8 cellular contexts compared by ENCODE assay signal in the genomic region with DNA sequence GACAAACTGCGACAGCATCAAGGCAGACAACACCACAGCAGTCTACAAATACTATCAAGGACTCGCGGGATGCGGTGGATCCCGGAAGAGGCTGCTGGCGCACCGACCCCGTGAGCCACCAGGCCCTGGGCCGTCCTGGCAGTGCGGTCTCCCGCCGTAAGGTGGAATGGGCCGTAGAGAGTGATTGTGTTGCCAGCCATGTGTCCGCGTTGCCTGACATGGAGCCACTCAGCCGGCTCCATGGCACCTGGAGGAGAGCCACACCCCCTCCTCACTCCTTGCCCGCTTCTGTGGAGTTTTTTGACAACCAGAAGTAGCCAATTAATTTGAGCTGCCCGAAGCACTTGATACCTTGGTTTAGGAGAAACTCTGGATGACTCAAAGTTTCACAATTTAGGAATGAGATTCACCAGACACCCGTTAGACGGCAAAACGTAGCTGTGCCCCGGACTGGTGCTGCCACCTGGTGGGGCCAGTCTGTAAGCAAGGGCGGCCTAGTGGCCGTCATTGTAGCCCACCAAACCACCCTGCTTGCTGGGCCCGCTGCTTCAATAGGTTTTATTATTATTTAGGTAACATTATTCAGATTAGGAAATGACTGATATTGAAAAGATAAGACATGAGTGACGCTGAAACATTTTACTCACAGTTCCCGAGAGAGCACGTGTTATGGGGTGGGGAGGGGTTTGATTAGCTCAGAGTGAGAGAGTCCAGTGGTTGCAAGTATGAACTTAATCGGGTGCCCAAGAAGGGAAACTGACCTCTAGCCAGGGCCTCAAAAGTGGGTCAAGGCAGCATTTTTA. TPM values are rescaled to one million over a fixed set of nuclear protein-coding genes. Genes with fewer than 3 reads are reported as not detected.
DNase-seq lines count a peak whose midpoint lies in the region; ATAC-seq and TF ChIP-seq lines count a peak whose summit lies in the region.

No MANE protein-coding gene starts in this region.

- no peak for TF ChIP-seq POLR2A in vagina (IDR thresholded peaks at IDR 0.05)

- no peaks in the 10 kb centered on the region for H3K9me3 Mint-ChIP-seq in activated naive CD4-positive, alpha-beta T cell treated with anti-CD3 and anti-CD28 coated beads, Interleukin-2, amount 50 U/mL, for 24 hours
- H3K9me3 Mint-ChIP-seq in glutamatergic neuron (ENCODE audit: unreplicated experiment) = peaks cover 12% of the 10 kb centered on the region

- POLR2A ChIA-PET in SK-N-SH (lab: Yijun Ruan, JAX) = interaction anchor here (0.5 to 1.2 kb wide), 3 partner anchors 150 to 153 kb away, joined by 3 to 5 read pairs (median 3); partner anchors contain the start of genes MZT2B and SMPD4

- peaks cover 5% of the 10 kb centered on the region for H3K4me1 Mint-ChIP-seq in activated naive CD4-positive, alpha-beta T cell treated with anti-CD3 and anti-CD28 coated beads, Interleukin-2, amount 50 U/mL, for 24 hours
- peaks cover 4% of the 10 kb centered on the region for H3K4me1 Mint-ChIP-seq in glutamatergic neuron (ENCODE audit: low read depth, unreplicated experiment)

- peaks cover 16% of the 10 kb centered on the region for H3K27me3 Mint-ChIP-seq in activated naive CD4-positive, alpha-beta T cell treated with anti-CD3 and anti-CD28 coated beads, Interleukin-2, amount 50 U/mL, for 24 hours
- H3K27me3 Mint-ChIP-seq in glutamatergic neuron (ENCODE audit: unreplicated experiment) = peaks cover 17% of the 10 kb centered on the region

- peak; percentile 82 for DNase-seq in ELR (ENCODE audit: low read depth)
- peak; percentile 29 for DNase-seq in Jurkat, Clone E6-1 (ENCODE audit: low read depth, low spot score)
- DNase-seq in SK-N-SH = peak; percentile 88
- DNase-seq in glutamatergic neuron = peak; percentile 90
- DNase-seq in psoas muscle = peak; percentile 78 to 83
- peak in 1 of 2 donors; percentile 89 for DNase-seq in vagina (ENCODE audit: extremely low spot score in 2 of 2)

- no peaks in the 10 kb centered on the region for H3K9me3 ChIP-seq in SK-N-SH
- no peaks in the 10 kb centered on the region for H3K9me3 ChIP-seq in psoas muscle
- H3K9me3 ChIP-seq in vagina = no peaks in the 10 kb centered on the region

- peaks cover 0 to 8% of the 10 kb centered on the region in 2 experiments; a peak in 1 of 4 replicates for H3K4me1 ChIP-seq in SK-N-SH (ENCODE audit: control insufficient read depth in 1 of 2, insufficient read depth in 2 of 2, low read depth in 1 of 2, low read length in 1 of 2)
- H3K4me1 ChIP-seq in psoas muscle = no peaks in the 10 kb centered on the region
- peaks cover 8% of the 10 kb centered on the region for H3K4me1 ChIP-seq in vagina

- 16% methylated on average over 13 of the region's 29 CpGs for WGBS in SK-N-SH (ENCODE audit: low lambda C conversion rate)
- 22 to 27% (median 24%) methylated on average over 29 of the region's 29 CpGs for WGBS in psoas muscle, 3 donors

- ATAC-seq in GM21576 (IDR thresholded peaks at IDR 0.05; ENCODE audit: unreplicated experiment) = peak; percentile 65
- peak; percentile 87 to 96 (median 88) for ATAC-seq in psoas muscle

- no peak for TF ChIP-seq EP300 in SK-N-SH (IDR thresholded peaks at IDR 0.05; ENCODE audit: borderline replicate concordance in 1 of 2, low read depth in 1 of 2, low read length in 1 of 2)

- no peak overlapping the region for H3K4me3 ChIP-seq in Jurkat, Clone E6-1 (ENCODE audit: low read length)
- no peak overlapping the region; a peak in 2 of 4 replicates for H3K4me3 ChIP-seq in SK-N-SH (ENCODE audit: low read depth in 2 of 2, low read length in 1 of 2)
- H3K4me3 ChIP-seq in psoas muscle = peak overlapping the region; percentile 15
- H3K4me3 ChIP-seq in vagina = peak overlapping the region in 1 of 2 donors; percentile 6

- TF ChIP-seq CTCF in SK-N-SH (IDR thresholded peaks at IDR 0.05) (peak; percentile 96), glutamatergic neuron (IDR thresholded peaks at IDR 0.05; ENCODE audit: partially characterized antibody, unreplicated experiment) (peak; percentile 89), psoas muscle (IDR thresholded peaks at IDR 0.05) (peak; percentile 88), vagina (IDR thresholded peaks at IDR 0.05) (peak; percentile 70 to 91 (median 87))

- H3K36me3 Mint-ChIP-seq in activated naive CD4-positive, alpha-beta T cell treated with anti-CD3 and anti-CD28 coated beads, Interleukin-2, amount 50 U/mL, for 24 hours = no peaks in the 10 kb centered on the region
- no peaks in the 10 kb centered on the region for H3K36me3 Mint-ChIP-seq in glutamatergic neuron (ENCODE audit: unreplicated experiment)

- H3K27ac Mint-ChIP-seq in activated naive CD4-positive, alpha-beta T cell treated with anti-CD3 and anti-CD28 coated beads, Interleukin-2, amount 50 U/mL, for 24 hours = no peak overlapping the region
- H3K27ac Mint-ChIP-seq in glutamatergic neuron (ENCODE audit: unreplicated experiment) = no peak overlapping the region

- no peaks in the 10 kb centered on the region for H3K79me2 ChIP-seq in SK-N-SH (ENCODE audit: insufficient read depth)

- CTCF ChIA-PET in SK-N-SH (lab: Yijun Ruan, JAX) = interaction anchor here (0.7 to 7.6 kb wide), 27 partner anchors 9 to 1065 kb away, joined by 3 to 113 read pairs (median 4); partner anchors contain the start of genes IMP4, MZT2B and SMPD4

- no peaks in the 10 kb centered on the region for H4K20me1 ChIP-seq in SK-N-SH (ENCODE audit: insufficient read depth)

- H3F3A ChIP-seq in SK-N-SH (replicated peaks; ENCODE audit: insufficient read depth) = peaks cover 4% of the 10 kb centered on the region

- intact Hi-C loops in psoas muscle (cut with DNase I) = loop anchor here in 1 of 2 donors (5.0 kb wide), 1 partner anchor 390 kb away; no protein-coding TSS in a partner anchor
- intact Hi-C loops in vagina (cut with DNase I) = no loop called here

- no peaks in the 10 kb centered on the region for H3K9me2 ChIP-seq in SK-N-SH

- no peak overlapping the region for H3K4me2 ChIP-seq in SK-N-SH

- H3K9ac ChIP-seq in SK-N-SH = no peak overlapping the region

- H3K27me3 ChIP-seq in SK-N-SH (ENCODE audit: insufficient read depth) = peaks cover 7% of the 10 kb centered on the region; the same call in 1 of the 2 replicates
- peaks cover 0 to 36% (median 0%) of the 10 kb centered on the region in 3 donors for H3K27me3 ChIP-seq in psoas muscle (ENCODE audit: insufficient read depth in 3 of 3, low read length in 2 of 3)
- H3K27me3 ChIP-seq in vagina = no peaks in the 10 kb centered on the region

- no peak overlapping the region for H2AFZ ChIP-seq in SK-N-SH (ENCODE audit: low read depth)

- H3K4me3 Mint-ChIP-seq in activated naive CD4-positive, alpha-beta T cell treated with anti-CD3 and anti-CD28 coated beads, Interleukin-2, amount 50 U/mL, for 24 hours = peak overlapping the region; percentile 58
- H3K4me3 Mint-ChIP-seq in glutamatergic neuron (ENCODE audit: unreplicated experiment) = no peak overlapping the region

- TF ChIP-seq RAD21 in SK-N-SH (IDR thresholded peaks at IDR 0.05; ENCODE audit: low read length) = peak; percentile 97

- H3K36me3 ChIP-seq in SK-N-SH (replicated peaks in 1 of 2; ENCODE audit: control insufficient read depth in 1 of 2, insufficient read depth in 2 of 2, low read length in 1 of 2) = no peaks in the 10 kb centered on the region
- H3K36me3 ChIP-seq in psoas muscle (ENCODE audit: insufficient read depth in 1 of 2, low read depth in 1 of 2) = peaks cover 0 to 3% of the 10 kb centered on the region in 2 donors
- H3K36me3 ChIP-seq in vagina = no peaks in the 10 kb centered on the region

- no peak overlapping the region; a peak in 1 of 4 replicates for H3K27ac ChIP-seq in SK-N-SH (ENCODE audit: low read depth in 2 of 2, low read length in 1 of 2)
- no peak overlapping the region for H3K27ac ChIP-seq in psoas muscle
- no peak overlapping the region for H3K27ac ChIP-seq in vagina

TF ChIP-seq in SK-N-SH, 30 proteins besides CTCF, POLR2A, EP300 and RAD21 (continues in another document):
- TF ChIP-seq POLR2AphosphoS5 (IDR thresholded peaks at IDR 0.05; ENCODE audit: low read depth, low read length) (no peak), TEAD4 (IDR thresholded peaks at IDR 0.05; ENCODE audit: borderline replicate concordance, insufficient read depth) (no peak), RCOR1 (IDR thresholded peaks at IDR 0.05; ENCODE audit: low read length) (peak; percentile 30; the same call in 1 of the 2 replicates), MXI1 (IDR thresholded peaks at IDR 0.05; ENCODE audit: low read depth, low read length) (peak; percentile 27; the same call in 1 of the 2 replicates), GABPA (IDR thresholded peaks at IDR 0.05; ENCODE audit: low read depth) (no peak), TCF12 (IDR thresholded peaks at IDR 0.05) (peak; percentile 67)
- TF ChIP-seq, protein P1, sequence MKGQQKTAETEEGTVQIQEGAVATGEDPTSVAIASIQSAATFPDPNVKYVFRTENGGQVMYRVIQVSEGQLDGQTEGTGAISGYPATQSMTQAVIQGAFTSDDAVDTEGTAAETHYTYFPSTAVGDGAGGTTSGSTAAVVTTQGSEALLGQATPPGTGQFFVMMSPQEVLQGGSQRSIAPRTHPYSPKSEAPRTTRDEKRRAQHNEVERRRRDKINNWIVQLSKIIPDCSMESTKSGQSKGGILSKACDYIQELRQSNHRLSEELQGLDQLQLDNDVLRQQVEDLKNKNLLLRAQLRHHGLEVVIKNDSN (IDR thresholded peaks at IDR 0.05; ENCODE audit: borderline replicate concordance, low read depth) = no peak

RNA-seq across cellular contexts. Expression of gene IMP4, which starts 10.2 kb away (rescaled TPM):
- polyA plus RNA-seq in Jurkat, Clone E6-1 (2012; ENCODE audit: insufficient read depth, insufficient read length) = 168 TPM
- polyA plus RNA-seq in SK-N-SH (2012; rRNA removed) = 247 and 252 TPM in 2 replicates
- polyA plus RNA-seq in SK-N-SH (2012; cell fraction: cytosol; rRNA removed) = 119 and 157 TPM in 2 replicates
- polyA plus RNA-seq in SK-N-SH (2012; cell fraction: nucleus; rRNA removed) = 491 and 516 TPM in 2 replicates
- total RNA-seq in glutamatergic neuron (ENCODE audit: unreplicated experiment) = 48.3 TPM
- total RNA-seq in psoas muscle = 100 to 1,000 TPM in 3 of 4 donors, 10 to 100 TPM in 1; 74.4 to 118 (median 105) TPM
- polyA plus RNA-seq in psoas muscle = 100 to 1,000 TPM; 148 to 270 (median 194) TPM
- total RNA-seq in vagina = 88.4 TPM

RNA-seq across cellular contexts. Expression of gene PTPN18, which starts 23.4 kb away (rescaled TPM):
- 47.0 TPM for polyA plus RNA-seq in Jurkat, Clone E6-1 (2012; ENCODE audit: insufficient read depth, insufficient read length)
- 30.4 and 31.7 TPM in 2 replicates for polyA plus RNA-seq in SK-N-SH (2012; rRNA removed)
- polyA plus RNA-seq in SK-N-SH (2012; cell fraction: cytosol; rRNA removed) = 15.8 and 19.8 TPM in 2 replicates
- polyA plus RNA-seq in SK-N-SH (2012; cell fraction: nucleus; rRNA removed) = 144 and 155 TPM in 2 replicates
- 78.5 TPM for total RNA-seq in glutamatergic neuron (ENCODE audit: unreplicated experiment)
- 10 to 100 TPM in 1 of 4 donors, 1 to 10 TPM in 3; 6.4 to 10.5 (median 8.6) TPM for total RNA-seq in psoas muscle
- polyA plus RNA-seq in psoas muscle = 1 to 10 TPM; 6.0 to 8.7 (median 8.6) TPM
- 26.0 TPM for total RNA-seq in vagina
